ENCODE assay signal across 11 cellular contexts in the genomic region with DNA sequence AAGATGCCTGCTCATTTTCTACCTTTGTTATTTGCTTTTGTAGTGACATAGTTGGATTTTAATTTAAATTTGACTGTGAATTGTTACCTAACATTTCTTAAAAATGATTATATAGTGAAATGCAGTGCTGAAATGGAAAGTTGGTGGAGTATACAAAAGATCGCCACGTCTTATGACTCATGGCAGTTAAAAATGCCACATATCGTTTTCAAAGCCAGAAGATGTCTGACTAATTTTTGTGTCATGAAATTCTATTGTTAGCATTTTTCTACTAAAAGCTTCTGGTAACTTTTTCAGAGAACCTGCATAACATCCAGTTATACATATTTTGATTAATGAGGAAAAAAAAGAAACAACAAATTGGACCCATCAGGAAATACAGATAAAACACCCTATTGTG. TPM values are rescaled to one million over a fixed set of nuclear protein-coding genes. Genes with fewer than 3 reads are reported as not detected.
A peak's percentile ranks its signal among the peaks of the same experiment; 100 is the strongest.
DNase-seq lines count a peak whose midpoint lies in the region; FAIRE-seq and TF ChIP-seq lines count a peak whose summit lies in the region.
"Had no signal": no experiment of that assay in that cellular context is flagged by ENCODE, and none has a peak within 500 bp of the region (broad histone marks: within the 10 kb centered on the region; RNA-seq: fewer than 3 reads in every experiment).

No MANE protein-coding gene starts in this region.

- CTCF ChIA-PET in BJ (lab: Yijun Ruan, JAX): no interaction called here

- POLR2A ChIA-PET in BJ (lab: Charles Lee): interaction anchor here (0.6 kb wide), 1 partner anchor 11 kb away, joined by 3 read pairs; no protein-coding TSS in a partner anchor

- no peak for FAIRE-seq in HTR-8/SVneo (lab: Jason Lieb, UNC)

- no peak overlapping the region for H3K27ac ChIP-seq in left ventricle myocardium inferior (replicated peaks)

- TF ChIP-seq CTCF in BJ (IDR thresholded peaks at IDR 0.05; ENCODE audit: insufficient read depth, low read depth, low read length) (no peak), left ventricle myocardium inferior (IDR thresholded peaks at IDR 0.05; ENCODE audit: borderline replicate concordance) (no peak)

- peaks cover 69% of the 10 kb centered on the region for H3K4me1 ChIP-seq in left ventricle myocardium inferior

- H3K9me3 ChIP-seq in left ventricle myocardium inferior (replicated peaks): no peaks in the 10 kb centered on the region

- H3K4me3 ChIP-seq in BJ (ENCODE audit: low read depth, low read length): no peak overlapping the region
- H3K4me3 ChIP-seq in left ventricle myocardium inferior: no peak overlapping the region
- H3K4me3 ChIP-seq: GM23338 had no signal

- H3K36me3 ChIP-seq in BJ (ENCODE audit: control insufficient read depth, insufficient read depth, low read length) (no peaks in the 10 kb centered on the region), left ventricle myocardium inferior (no peaks in the 10 kb centered on the region)

- intact Hi-C loops in left ventricle myocardium inferior (cut with micrococcal nuclease): no loop called here

- peak; percentile 25 for DNase-seq in BJ (ENCODE audit: low read depth)
- peak; percentile 33 for DNase-seq in HTR-8/SVneo (ENCODE audit: insufficient read length, low spot score)
- peak; percentile 67 for DNase-seq in astrocyte of the hippocampus (ENCODE audit: low read depth, low spot score)
- peak; percentile 41 for DNase-seq in kidney glomerular epithelial cell (lab: John Stamatoyannopoulos, UW)
- DNase-seq in NCI-H1105 treated with DMSO at 0.1 percent for 48 hours (lab: John Stamatoyannopoulos, UW): no peak
- DNase-seq in NCI-H146 (lab: John Stamatoyannopoulos, UW): no peak
- no peak for DNase-seq in DMS 273 treated with DMSO at 0.1 percent for 48 hours (lab: John Stamatoyannopoulos, UW)
- DNase-seq in left ventricle myocardium inferior: no peak
- DNase-seq: effector memory CD8-positive, alpha-beta T cell; NCI-H1930 had no signal

- H3K27me3 ChIP-seq in BJ (ENCODE audit: control insufficient read depth, insufficient read depth, low read length) (no peaks in the 10 kb centered on the region), left ventricle myocardium inferior (ENCODE audit: low read depth) (no peaks in the 10 kb centered on the region)

RNA-seq across cellular contexts. Expression of a gene that starts 20.6 kb away (rescaled TPM):
- polyA plus RNA-seq in BJ (2011; rRNA removed): 12.8 and 22.5 TPM in 2 replicates
- polyA minus RNA-seq in BJ (2011; rRNA and poly(A)+ RNA removed): 10.6 and 13.4 TPM in 2 replicates
- total RNA-seq in left ventricle myocardium inferior: 28.5 TPM

RNA-seq across cellular contexts. Expression of a gene that starts 44.0 kb away (rescaled TPM):
- polyA plus RNA-seq in BJ (2011; rRNA removed): 6.2 and 6.9 TPM in 2 replicates
- 3.4 and 5.1 TPM in 2 replicates for polyA minus RNA-seq in BJ (2011; rRNA and poly(A)+ RNA removed)
- total RNA-seq in left ventricle myocardium inferior: 4.0 TPM

Comparison
In these comparisons a context has a peak if more than half of its experiments do, and no peak if none do; other contexts are left out.
1. DNase-seq: peak in BJ (single experiment), HTR-8/SVneo (single experiment), astrocyte of the hippocampus (single experiment) and kidney glomerular epithelial cell (single experiment); none in NCI-H1105 treated with DMSO at 0.1 percent for 48 hours (single experiment), NCI-H146 (single experiment), DMS 273 treated with DMSO at 0.1 percent for 48 hours (single experiment) and left ventricle myocardium inferior (single experiment).